In genomic region chr4:8467016-8467415, GRCh38 we compare ENCODE assay signal across 8 cellular contexts.
"Had no signal": no experiment of that assay in that cellular context is flagged by ENCODE, and none has a peak within 500 bp of the region (broad histone marks: within the 10 kb centered on the region; RNA-seq: fewer than 3 reads in every experiment).

No MANE protein-coding gene starts in this region.

- H3K9ac ChIP-seq: GM23248 had no signal

- DNase-seq: GM23248, GOT3, H7, HFFc6 had no signal

- H3K9me3 ChIP-seq: HAP-1 had no signal

- H2AFZ ChIP-seq: GM23248 had no signal

- H3K27ac Mint-ChIP-seq: HFFc6 had no signal

- H3K4me3 Mint-ChIP-seq: HFFc6 had no signal

- ATAC-seq: HCT116, HepG2 had no signal

- H3K4me3 ChIP-seq: GM23248, HAP-1 had no signal

- H3K27ac ChIP-seq: GM23248, HL-60 had no signal

- H3K9me3 Mint-ChIP-seq: HFFc6 had no signal
